ENCODE assay signal across 9 cellular contexts in genomic region chrY:13478126-13478750, GRCh38. TPM values are rescaled to one million over a fixed set of nuclear protein-coding genes. Genes with fewer than 3 reads are reported as not detected.
DNase-seq lines count a peak whose midpoint lies in the region; ATAC-seq and TF ChIP-seq lines count a peak whose summit lies in the region.
"Had no signal": no experiment of that assay in that cellular context is flagged by ENCODE, and none has a peak within 500 bp of the region (broad histone marks: within the 10 kb centered on the region; RNA-seq: fewer than 3 reads in every experiment).

No MANE protein-coding gene starts in this region.

- H3K4me3 ChIP-seq in left ventricle myocardium inferior, result peak overlapping the region; percentile 79

- H3K4me1 ChIP-seq in left ventricle myocardium inferior, result peaks cover 33% of the 10 kb centered on the region
- H3K4me1 ChIP-seq: adrenal gland had no signal

- H3K27ac Mint-ChIP-seq in activated CD4-positive, alpha-beta T cell treated with anti-CD3 and anti-CD28 coated beads, Interleukin-2, amount 10 ng/mL, durations not matched to agents 7 days and 5 days, result peak overlapping the region; percentile 99
- H3K27ac Mint-ChIP-seq in stimulated activated effector memory CD8-positive, alpha-beta T cell treated with anti-CD3 and anti-CD28 coated beads, Interleukin-12 subunit alpha, Interleukin-12 subunit beta, amount 100 ng/mL, for 72 hours, result peak overlapping the region; percentile 97

- CTCF ChIA-PET in activated CD4-positive, alpha-beta T cell treated with anti-CD3 and anti-CD28 coated beads, Interleukin-2, amount 10 ng/mL, durations not matched to agents 7 days and 5 days (lab: Charles Lee), result no interaction called here

- H3K36me3 ChIP-seq in left ventricle myocardium inferior, result peaks cover 9% of the 10 kb centered on the region
- H3K36me3 ChIP-seq: adrenal gland had no signal

- no peak for TF ChIP-seq CTCF in left ventricle myocardium inferior (IDR thresholded peaks at IDR 0.05; ENCODE audit: borderline replicate concordance)

- H3K27me3 ChIP-seq in left ventricle myocardium inferior (ENCODE audit: low read depth), result no peaks in the 10 kb centered on the region
- H3K27me3 ChIP-seq: adrenal gland had no signal

- DNase-seq in CMK (ENCODE audit: low read depth) (peak; percentile 49), left ventricle myocardium inferior (no peak), NCI-H128 (lab: John Stamatoyannopoulos, UW; ENCODE audit: unreplicated experiment) (no peak)
- peak; percentile 68 for DNase-seq in activated CD4-positive, alpha-beta T cell treated with anti-CD3 and anti-CD28 coated beads, Interleukin-2, amount 10 ng/mL, durations not matched to agents 7 days and 5 days
- DNase-seq in stimulated activated effector memory CD8-positive, alpha-beta T cell treated with anti-CD3 and anti-CD28 coated beads, Interleukin-12 subunit alpha, Interleukin-12 subunit beta, amount 100 ng/mL, for 72 hours (ENCODE audit: low spot score in 2 of 2), result peak in 1 of 2 donors; percentile 68
- no peak for DNase-seq in stimulated activated naive CD4-positive, alpha-beta T cell treated with Interleukin-2 at 50 U/mL for 16 hours (lab: John Stamatoyannopoulos, UW)

- H3K9me3 ChIP-seq in left ventricle myocardium inferior (replicated peaks), result no peaks in the 10 kb centered on the region
- H3K9me3 ChIP-seq: adrenal gland had no signal

- POLR2A ChIA-PET in activated CD4-positive, alpha-beta T cell treated with anti-CD3 and anti-CD28 coated beads, Interleukin-2, amount 10 ng/mL, durations not matched to agents 7 days and 5 days (lab: Charles Lee), result no interaction called here

- H3K27ac ChIP-seq in left ventricle myocardium inferior (replicated peaks), result peak overlapping the region; percentile 96

- H3K4me3 Mint-ChIP-seq in activated CD4-positive, alpha-beta T cell treated with anti-CD3 and anti-CD28 coated beads, Interleukin-2, amount 10 ng/mL, durations not matched to agents 7 days and 5 days, result peak overlapping the region; percentile 90
- peak overlapping the region; percentile 77 for H3K4me3 Mint-ChIP-seq in stimulated activated effector memory CD8-positive, alpha-beta T cell treated with anti-CD3 and anti-CD28 coated beads, Interleukin-12 subunit alpha, Interleukin-12 subunit beta, amount 100 ng/mL, for 72 hours

- peaks cover 27% of the 10 kb centered on the region for H3K4me1 Mint-ChIP-seq in activated CD4-positive, alpha-beta T cell treated with anti-CD3 and anti-CD28 coated beads, Interleukin-2, amount 10 ng/mL, durations not matched to agents 7 days and 5 days
- H3K4me1 Mint-ChIP-seq in stimulated activated effector memory CD8-positive, alpha-beta T cell treated with anti-CD3 and anti-CD28 coated beads, Interleukin-12 subunit alpha, Interleukin-12 subunit beta, amount 100 ng/mL, for 72 hours, result peaks cover 14% of the 10 kb centered on the region

- intact Hi-C loops in left ventricle myocardium inferior (cut with micrococcal nuclease), result no loop called here

- H3K36me3 Mint-ChIP-seq in activated CD4-positive, alpha-beta T cell treated with anti-CD3 and anti-CD28 coated beads, Interleukin-2, amount 10 ng/mL, durations not matched to agents 7 days and 5 days (ENCODE audit: low read depth), result peaks cover 30% of the 10 kb centered on the region
- H3K36me3 Mint-ChIP-seq in stimulated activated effector memory CD8-positive, alpha-beta T cell treated with anti-CD3 and anti-CD28 coated beads, Interleukin-12 subunit alpha, Interleukin-12 subunit beta, amount 100 ng/mL, for 72 hours, result peaks cover 57% of the 10 kb centered on the region

- no peaks in the 10 kb centered on the region for H3K27me3 Mint-ChIP-seq in activated CD4-positive, alpha-beta T cell treated with anti-CD3 and anti-CD28 coated beads, Interleukin-2, amount 10 ng/mL, durations not matched to agents 7 days and 5 days

- peak; percentile 45 for ATAC-seq in HG03571 (IDR thresholded peaks at IDR 0.05; ENCODE audit: unreplicated experiment)
- ATAC-seq in stimulated activated effector memory CD8-positive, alpha-beta T cell treated with anti-CD3 and anti-CD28 coated beads, Interleukin-12 subunit alpha, Interleukin-12 subunit beta, amount 100 ng/mL, for 72 hours, result peak; percentile 50
- no peak for ATAC-seq in GM18517 (IDR thresholded peaks at IDR 0.05; ENCODE audit: unreplicated experiment)

- no peaks in the 10 kb centered on the region for H3K9me3 Mint-ChIP-seq in activated CD4-positive, alpha-beta T cell treated with anti-CD3 and anti-CD28 coated beads, Interleukin-2, amount 10 ng/mL, durations not matched to agents 7 days and 5 days
- H3K9me3 Mint-ChIP-seq in stimulated activated effector memory CD8-positive, alpha-beta T cell treated with anti-CD3 and anti-CD28 coated beads, Interleukin-12 subunit alpha, Interleukin-12 subunit beta, amount 100 ng/mL, for 72 hours, result no peaks in the 10 kb centered on the region

RNA-seq across cellular contexts. Expression of gene UTY, which starts 1.6 kb away (rescaled TPM):
- 10 to 100 TPM; 28.2 to 28.4 TPM for total RNA-seq in activated CD4-positive, alpha-beta T cell treated with anti-CD3 and anti-CD28 coated beads, Interleukin-2, amount 10 ng/mL, durations not matched to agents 7 days and 5 days
- total RNA-seq in left ventricle myocardium inferior, result 10.4 TPM

Comparison
In these comparisons a context has a peak if more than half of its experiments do, and no peak if none do; other contexts are left out.
1. DNase-seq: peak in CMK (single experiment) and activated CD4-positive, alpha-beta T cell treated with anti-CD3 and anti-CD28 coated beads, Interleukin-2, amount 10 ng/mL, durations not matched to agents 7 days and 5 days (single experiment); none in left ventricle myocardium inferior (single experiment), NCI-H128 (single experiment) and stimulated activated naive CD4-positive, alpha-beta T cell treated with Interleukin-2 at 50 U/mL for 16 hours (single experiment).